In the genomic region with DNA sequence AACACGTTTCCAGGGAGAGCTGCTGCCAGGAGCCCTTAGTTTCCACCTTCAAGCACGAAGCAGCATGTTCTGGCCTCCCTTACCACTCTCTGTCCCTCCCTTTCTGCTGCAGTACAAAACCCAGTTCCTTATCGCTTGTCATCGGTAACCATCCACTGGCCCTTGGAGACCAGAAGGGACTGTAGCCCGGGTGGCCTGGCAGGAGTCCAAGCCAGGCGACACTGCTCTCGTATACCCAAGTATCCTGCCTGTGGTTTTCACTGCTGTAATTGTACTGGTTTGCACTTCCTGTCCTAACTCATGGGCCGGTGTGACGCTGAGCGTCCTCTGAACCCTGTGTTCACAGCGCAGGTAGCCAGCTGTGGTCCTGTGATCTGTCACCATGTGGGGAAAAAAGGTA, we compare ENCODE assay signal across 11 cellular contexts.
A peak's percentile ranks its signal among the peaks of the same experiment; 100 is the strongest.
DNase-seq lines count a peak whose midpoint lies in the region; ATAC-seq and TF ChIP-seq lines count a peak whose summit lies in the region.
"Had no signal": no experiment of that assay in that cellular context is flagged by ENCODE, and none has a peak within 500 bp of the region (broad histone marks: within the 10 kb centered on the region; RNA-seq: fewer than 3 reads in every experiment).

No MANE protein-coding gene starts in this region.

- TF ChIP-seq CTCF in BE2C (IDR thresholded peaks at IDR 0.05; ENCODE audit: low read depth, low read length) = no peak

- peak; percentile 53 for DNase-seq in CD1c-positive myeloid dendritic cell (ENCODE audit: extremely low spot score)
- DNase-seq in NCI-H69 (lab: John Stamatoyannopoulos, UW) = peak; percentile 16
- peak in 2 of 3 donors; percentile 75 to 76 for DNase-seq in right cardiac atrium
- no peak for DNase-seq in mesenteric fat pad (ENCODE audit: low spot score)
- DNase-seq in NCI-H2081 treated with DMSO at 0.1 percent for 48 hours (lab: John Stamatoyannopoulos, UW) = no peak
- DNase-seq in BE2C = no peak
- DNase-seq: activated T-cell treated with anti-CD3 and anti-CD28 coated beads, Interleukin-2, amount 50 U/mL, for 48 hours; central memory CD4-positive, alpha-beta T cell; NCI-H446 treated with DMSO at 0.1 percent for 48 hours had no signal

- H3K36me3 ChIP-seq in BE2C = no peaks in the 10 kb centered on the region

- no peak overlapping the region for H3K27ac ChIP-seq in right cardiac atrium (ENCODE audit: low read length)

- intact Hi-C loops in right cardiac atrium (cut with DNase I) = no loop called here

- H3K4me1 ChIP-seq in right cardiac atrium (ENCODE audit: control insufficient read depth, insufficient read depth, low read length) = peaks cover 2% of the 10 kb centered on the region
- no peaks in the 10 kb centered on the region for H3K4me1 ChIP-seq in BE2C

- H3K4me3 ChIP-seq in right cardiac atrium (ENCODE audit: low read length) (no peak overlapping the region), BE2C (ENCODE audit: low read depth, low read length) (no peak overlapping the region)

- ATAC-seq in GM19397 (IDR thresholded peaks at IDR 0.05; ENCODE audit: unreplicated experiment) = peak; percentile 61
- peak; percentile 38 to 44 for ATAC-seq in right cardiac atrium
- no peak for ATAC-seq in HG03159 (IDR thresholded peaks at IDR 0.05; ENCODE audit: unreplicated experiment)

- H3K9me3 ChIP-seq in right cardiac atrium (ENCODE audit: control insufficient read depth, low read length) = no peaks in the 10 kb centered on the region
- H3K9me3 ChIP-seq in BE2C = peaks cover 9% of the 10 kb centered on the region; the same call in 1 of the 2 replicates

- no peaks in the 10 kb centered on the region for H3K27me3 ChIP-seq in right cardiac atrium (ENCODE audit: control insufficient read depth, insufficient read depth)
- H3K27me3 ChIP-seq in BE2C = no peaks in the 10 kb centered on the region

- WGBS in right cardiac atrium = 32% methylated on average over 11 of the region's 11 CpGs

Comparison
In these comparisons a context has a peak if more than half of its experiments do, and no peak if none do; other contexts are left out.
1. DNase-seq: peak in CD1c-positive myeloid dendritic cell (single experiment), NCI-H69 (single experiment) and right cardiac atrium (2 of 3); none in mesenteric fat pad (single experiment), NCI-H2081 treated with DMSO at 0.1 percent for 48 hours (single experiment) and BE2C (single experiment).